In genomic region chr1:97088386-97088785, GRCh38 we compare ENCODE assay signal across 18 cellular contexts.
"Had no signal": no experiment of that assay in that cellular context is flagged by ENCODE, and none has a peak within 500 bp of the region (broad histone marks: within the 10 kb centered on the region; RNA-seq: fewer than 3 reads in every experiment).

No MANE protein-coding gene starts in this region.

- H3K4me3 ChIP-seq: esophagus squamous epithelium, hepatocyte, pancreas had no signal

- H3K27ac ChIP-seq: esophagus squamous epithelium, foreskin keratinocyte, hepatocyte, pancreas had no signal

- H3K27me3 ChIP-seq: esophagus squamous epithelium, foreskin keratinocyte, hepatocyte, pancreas had no signal

- ATAC-seq: foreskin keratinocyte; left colon; naive thymus-derived CD8-positive, alpha-beta T cell; pancreas; right cardiac atrium had no signal

- H2AFZ ChIP-seq: hepatocyte had no signal

- H3K4me1 Mint-ChIP-seq: naive thymus-derived CD8-positive, alpha-beta T cell had no signal

- H3K4me3 Mint-ChIP-seq: naive thymus-derived CD8-positive, alpha-beta T cell; neural crest cell had no signal

- H3K79me2 ChIP-seq: hepatocyte had no signal

- H3K9me3 ChIP-seq: esophagus squamous epithelium, pancreas had no signal

- H3K4me2 ChIP-seq: hepatocyte had no signal

- H3K27ac Mint-ChIP-seq: progenitor cell of endocrine pancreas had no signal

- DNase-seq: cortex of kidney; effector memory CD4-positive, alpha-beta T cell; esophagus squamous epithelium; foreskin keratinocyte; head of caudate nucleus; kidney; left colon; naive thymus-derived CD8-positive, alpha-beta T cell; nucleus accumbens; pancreas; small intestine; stimulated activated CD4-positive, alpha-beta T cell treated with anti-CD3 and anti-CD28 coated beads, Interleukin-12 subunit alpha, Interleukin-12 subunit beta, amount 100 ng/mL, for 4 hours; stimulated activated naive CD4-positive, alpha-beta T cell treated with Interleukin-2 at 50 U/mL for 16 hours; trophoblast cell had no signal

- H3K4me1 ChIP-seq: esophagus squamous epithelium, pancreas had no signal

- H3K9me3 Mint-ChIP-seq: naive thymus-derived CD8-positive, alpha-beta T cell; neural crest cell had no signal

- FAIRE-seq: kidney, pancreas, small intestine had no signal

- H3K27me3 Mint-ChIP-seq: naive thymus-derived CD8-positive, alpha-beta T cell; progenitor cell of endocrine pancreas had no signal

- H3K36me3 ChIP-seq: esophagus squamous epithelium, pancreas had no signal
